In genomic region chr16:49483651-49484451, GRCh38 we compare ENCODE assay signal across 10 cellular contexts.
DNase-seq lines count a peak whose midpoint lies in the region; ATAC-seq, FAIRE-seq and TF ChIP-seq lines count a peak whose summit lies in the region.
"Had no signal": no experiment of that assay in that cellular context is flagged by ENCODE, and none has a peak within 500 bp of the region (broad histone marks: within the 10 kb centered on the region; RNA-seq: fewer than 3 reads in every experiment).

No MANE protein-coding gene starts in this region.

- CTCF ChIA-PET in K562 (lab: Yijun Ruan, JAX; ENCODE audit: low intra/inter-chr PET ratio): no interaction called here

- peaks cover 2% of the 10 kb centered on the region for H3K4me1 Mint-ChIP-seq in activated T-cell treated with anti-CD3 and anti-CD28 coated beads, Interleukin-2, amount 50 U/mL, for 4 hours (ENCODE audit: low read depth)
- H3K4me1 Mint-ChIP-seq: activated CD4-positive, alpha-beta memory T cell treated with anti-CD3 and anti-CD28 coated beads, Interleukin-2, amount 10 ng/mL, durations not matched to agents 7 days and 5 days had no signal

- H3K27ac ChIP-seq in K562 (ENCODE audit: extremely low read depth, low read depth, low read length) (no peak overlapping the region), suprapubic skin (no peak overlapping the region)

- DNase-seq in activated T-cell treated with anti-CD3 and anti-CD28 coated beads, Interleukin-2, amount 50 U/mL, for 1 hour: peak; percentile 10
- DNase-seq in activated T-cell treated with anti-CD3 and anti-CD28 coated beads, Interleukin-2, amount 50 U/mL, for 4 hours: no peak
- DNase-seq in K562 (ENCODE audit: extremely low read depth in 1 of 4, low spot score in 3 of 4) (no peak), mesenteric fat pad (ENCODE audit: low spot score) (peak; percentile 83), suprapubic skin (ENCODE audit: low spot score in 2 of 2) (peak; percentile 47 to 54), NCI-H1436 (lab: John Stamatoyannopoulos, UW) (no peak), NCI-H510A treated with DMSO at 0.1 percent for 48 hours (lab: John Stamatoyannopoulos, UW) (no peak), NAMALWA (ENCODE audit: low spot score) (no peak)
- DNase-seq: activated CD4-positive, alpha-beta memory T cell treated with anti-CD3 and anti-CD28 coated beads, Interleukin-2, amount 10 ng/mL, durations not matched to agents 7 days and 5 days had no signal

- no peaks in the 10 kb centered on the region for H3K9me1 ChIP-seq in K562 (ENCODE audit: control insufficient read depth, insufficient read depth, low read length)

- no peak overlapping the region for H2AFZ ChIP-seq in K562 (ENCODE audit: low read depth, low read length)

- no peaks in the 10 kb centered on the region for H3K27me3 Mint-ChIP-seq in activated T-cell treated with anti-CD3 and anti-CD28 coated beads, Interleukin-2, amount 50 U/mL, for 4 hours (ENCODE audit: low read depth)

- H4K20me1 ChIP-seq in K562 (replicated peaks; ENCODE audit: control insufficient read depth, insufficient read depth, low read length): no peaks in the 10 kb centered on the region

- TF ChIP-seq CTCF in K562 (IDR thresholded peaks at IDR 0.05 in 2 of 3, conservative IDR thresholded peaks at IDR 0.05 in 1 of 3; ENCODE audit: insufficient read depth in 2 of 3, low read depth in 1 of 3, low read length in 3 of 3): no peak
- no peak for TF ChIP-seq CTCF in suprapubic skin (IDR thresholded peaks at IDR 0.05)

- no peak for ATAC-seq in activated T-cell treated with anti-CD3 and anti-CD28 coated beads, Interleukin-2, amount 50 U/mL, for 4 hours
- no peak for ATAC-seq in K562

- H3K4me2 ChIP-seq in K562 (ENCODE audit: insufficient read depth, low read length): no peak overlapping the region

- TF ChIP-seq RAD21 in K562 (CRISPR knock-in tag; conservative IDR thresholded peaks at IDR 0.05 in 1 of 2, IDR thresholded peaks at IDR 0.05 in 1 of 2): no peak

- no TSS peak for BruUV-seq in K562 (replicated peaks; lab: Mats Ljungman, UMichigan)

- in situ Hi-C loops in K562 (cut with MboI): no loop called here

- H3K4me1 ChIP-seq in K562 (replicated peaks in 1 of 2; ENCODE audit: control insufficient read depth in 2 of 2, insufficient read depth in 2 of 2, low read length in 2 of 2) (peaks cover 0 to 9% of the 10 kb centered on the region in 2 experiments; a peak in 1 of 5 replicates), suprapubic skin (peaks cover 11% of the 10 kb centered on the region)

- H3K27me3 ChIP-seq in K562 (ENCODE audit: control insufficient read depth in 2 of 2, insufficient read depth in 2 of 2, low read length in 2 of 2) (peaks cover 0 to 15% of the 10 kb centered on the region in 2 experiments; a peak in 3 of 5 replicates), suprapubic skin (peaks cover 3% of the 10 kb centered on the region)
- H3K27me3 ChIP-seq: testis had no signal

- intact Hi-C loops in K562 (cut with micrococcal nuclease): no loop called here

- 5% methylated on average over 20 of the region's 22 CpGs for WGBS in K562 (ENCODE audit: insufficient coverage, low coverage, missing lambda C conversion rate)
- WGBS in suprapubic skin: 42% methylated on average over 21 of the region's 22 CpGs

- no peaks in the 10 kb centered on the region for H3K79me2 ChIP-seq in K562 (ENCODE audit: control insufficient read depth, insufficient read depth, low read length)

- H3K9me3 ChIP-seq in K562 (replicated peaks; ENCODE audit: control insufficient read depth, insufficient read depth, low read depth, low read length) (no peaks in the 10 kb centered on the region), suprapubic skin (no peaks in the 10 kb centered on the region)
- H3K9me3 ChIP-seq: testis had no signal

- no peak overlapping the region for H3K9ac ChIP-seq in K562 (ENCODE audit: insufficient read depth in 1 of 2, low read depth in 2 of 2, low read length in 2 of 2)

- TF ChIP-seq POLR2A in K562 (conservative IDR thresholded peaks at IDR 0.05) (no peak), suprapubic skin (IDR thresholded peaks at IDR 0.05) (no peak)

- POLR2A ChIA-PET in K562 (lab: Yijun Ruan, JAX): no interaction called here

- H3K9me3 Mint-ChIP-seq in activated T-cell treated with anti-CD3 and anti-CD28 coated beads, Interleukin-2, amount 50 U/mL, for 4 hours: no peaks in the 10 kb centered on the region
- H3K9me3 Mint-ChIP-seq: activated CD4-positive, alpha-beta memory T cell treated with anti-CD3 and anti-CD28 coated beads, Interleukin-2, amount 10 ng/mL, durations not matched to agents 7 days and 5 days had no signal

- H3K36me3 ChIP-seq in K562 (ENCODE audit: control insufficient read depth, insufficient read depth, low read length) (no peaks in the 10 kb centered on the region), suprapubic skin (no peaks in the 10 kb centered on the region)

- H3K36me3 Mint-ChIP-seq in activated T-cell treated with anti-CD3 and anti-CD28 coated beads, Interleukin-2, amount 50 U/mL, for 4 hours (ENCODE audit: insufficient read depth): no peaks in the 10 kb centered on the region

- no peak overlapping the region for H3K4me3 ChIP-seq in K562
- H3K4me3 ChIP-seq in suprapubic skin: peak overlapping the region; percentile 29

- no peak for FAIRE-seq in K562 (lab: Jason Lieb, UNC)

- TF ChIP-seq EP300 in K562 (IDR thresholded peaks at IDR 0.05; ENCODE audit: low read length): no peak
- TF ChIP-seq EP300 in suprapubic skin (IDR thresholded peaks at IDR 0.05): no peak

- H3K4me3 Mint-ChIP-seq in activated T-cell treated with anti-CD3 and anti-CD28 coated beads, Interleukin-2, amount 50 U/mL, for 4 hours: no peak overlapping the region
- H3K4me3 Mint-ChIP-seq: activated CD4-positive, alpha-beta memory T cell treated with anti-CD3 and anti-CD28 coated beads, Interleukin-2, amount 10 ng/mL, durations not matched to agents 7 days and 5 days had no signal

TF ChIP-seq in K562, 482 proteins besides CTCF, POLR2A, EP300 and RAD21:
- TF ChIP-seq, protein P1, sequence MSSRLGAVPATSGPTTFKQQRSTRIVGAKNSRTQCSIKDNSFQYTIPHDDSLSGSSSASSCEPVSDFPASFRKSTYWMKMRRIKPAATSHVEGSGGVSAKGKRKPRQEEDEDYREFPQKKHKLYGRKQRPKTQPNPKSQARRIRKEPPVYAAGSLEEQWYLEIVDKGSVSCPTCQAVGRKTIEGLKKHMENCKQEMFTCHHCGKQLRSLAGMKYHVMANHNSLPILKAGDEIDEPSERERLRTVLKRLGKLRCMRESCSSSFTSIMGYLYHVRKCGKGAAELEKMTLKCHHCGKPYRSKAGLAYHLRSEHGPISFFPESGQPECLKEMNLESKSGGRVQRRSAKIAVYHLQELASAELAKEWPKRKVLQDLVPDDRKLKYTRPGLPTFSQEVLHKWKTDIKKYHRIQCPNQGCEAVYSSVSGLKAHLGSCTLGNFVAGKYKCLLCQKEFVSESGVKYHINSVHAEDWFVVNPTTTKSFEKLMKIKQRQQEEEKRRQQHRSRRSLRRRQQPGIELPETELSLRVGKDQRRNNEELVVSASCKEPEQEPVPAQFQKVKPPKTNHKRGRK (tag; IDR thresholded peaks at IDR 0.05): 0 out of 2 replicates have a peak, but pooled peaks have one; percentile 31
- TF ChIP-seq CREBBP (IDR thresholded peaks at IDR 0.05; ENCODE audit: low read depth, low read length): no peak

Comparison
In these comparisons a context has a peak if more than half of its experiments do, and no peak if none do; other contexts are left out.
1. DNase-seq: peak in activated T-cell treated with anti-CD3 and anti-CD28 coated beads, Interleukin-2, amount 50 U/mL, for 1 hour (single experiment), mesenteric fat pad (single experiment) and suprapubic skin (2 of 2); none in activated T-cell treated with anti-CD3 and anti-CD28 coated beads, Interleukin-2, amount 50 U/mL, for 4 hours (single experiment), K562 (0 of 4), NCI-H1436 (single experiment), NCI-H510A treated with DMSO at 0.1 percent for 48 hours (single experiment) and NAMALWA (single experiment).